ENCODE assay signal across 2 cellular contexts in genomic region chr18:32176745-32177144, GRCh38. TPM values are rescaled to one million over a fixed set of nuclear protein-coding genes. Genes with fewer than 3 reads are reported as not detected.
"Had no signal": no experiment of that assay in that cellular context is flagged by ENCODE, and none has a peak within 500 bp of the region (broad histone marks: within the 10 kb centered on the region; RNA-seq: fewer than 3 reads in every experiment).

No MANE protein-coding gene starts in this region.

RNA-seq across cellular contexts. Expression of gene MEP1B, which starts 13.1 kb away (rescaled TPM):
- total RNA-seq: G401, GM12878 had no signal
